8 cellular contexts compared by ENCODE assay signal in genomic region chrX:132612990-132613564, GRCh38.
DNase-seq lines count a peak whose midpoint lies in the region; ATAC-seq and TF ChIP-seq lines count a peak whose summit lies in the region.

No MANE protein-coding gene starts in this region.

- POLR2A ChIA-PET in Caco-2 (lab: Charles Lee): no interaction called here

- no peaks in the 10 kb centered on the region for H3K27me3 Mint-ChIP-seq in Caco-2 (ENCODE audit: insufficient read depth, unreplicated experiment)

- no peak overlapping the region for H3K4me2 ChIP-seq in fibroblast of lung (ENCODE audit: extremely low read depth, insufficient read depth, low read length)
- H3K4me2 ChIP-seq in osteoblast (ENCODE audit: insufficient read depth, low read length): no peak overlapping the region

- TF ChIP-seq CTCF in Caco-2 (IDR thresholded peaks at IDR 0.05; ENCODE audit: insufficient read depth in 1 of 2, low read depth in 1 of 2, low read length in 1 of 2, severe bottlenecking in 1 of 2, unreplicated experiment in 1 of 2) (peak; percentile 56 to 61), fibroblast of lung (conservative IDR thresholded peaks at IDR 0.05 in 1 of 2, IDR thresholded peaks at IDR 0.05 in 1 of 2; ENCODE audit: low read depth in 1 of 2, low read length in 2 of 2) (peak; percentile 59 to 71), osteoblast (IDR thresholded peaks at IDR 0.05; ENCODE audit: extremely low read depth, low read depth, low read length) (peak; percentile 63)

- BruUV-seq in Caco-2 (replicated peaks; lab: Mats Ljungman, UMichigan): no TSS peak

- no peaks in the 10 kb centered on the region for H3K9me3 Mint-ChIP-seq in Caco-2 (ENCODE audit: unreplicated experiment)

- H3K4me3 ChIP-seq in Caco-2 (ENCODE audit: low read depth, low read length) (no peak overlapping the region), fibroblast of lung (replicated peaks in 1 of 4; ENCODE audit: control extremely low read depth in 1 of 4, insufficient read depth in 1 of 4, low read depth in 3 of 4, low read length in 4 of 4) (no peak overlapping the region), osteoblast (ENCODE audit: insufficient read depth, low read length) (no peak overlapping the region)

- DNase-seq in Caco-2 (peak; percentile 46 to 51), NCI-H345 (lab: John Stamatoyannopoulos, UW) (peak; percentile 58), fibroblast of lung (ENCODE audit: low read depth in 2 of 2) (peak; percentile 6 to 47), osteoblast (ENCODE audit: insufficient read length, low spot score, missing footprints) (no peak), KG1 (lab: John Stamatoyannopoulos, UW) (no peak)
- DNase-seq in activated CD8-positive, alpha-beta memory T cell treated with anti-CD3 and anti-CD28 coated beads, Interleukin-2, amount 50 U/mL, for 4 hours: peak; percentile 30

- no peak overlapping the region for H3K4me3 Mint-ChIP-seq in Caco-2 (ENCODE audit: unreplicated experiment)

- no peaks in the 10 kb centered on the region for H3K36me3 ChIP-seq in Caco-2 (ENCODE audit: control insufficient read depth, insufficient read depth, low read length)
- no peaks in the 10 kb centered on the region for H3K36me3 ChIP-seq in fibroblast of lung (ENCODE audit: control insufficient read depth, insufficient read depth, low read length)
- H3K36me3 ChIP-seq in osteoblast (ENCODE audit: insufficient read depth, low read length): no peaks in the 10 kb centered on the region

- no peaks in the 10 kb centered on the region for H3K79me2 ChIP-seq in fibroblast of lung (ENCODE audit: control insufficient read depth, insufficient read depth, low read length)
- H3K79me2 ChIP-seq in osteoblast (ENCODE audit: insufficient read depth, low read length): no peaks in the 10 kb centered on the region

- CTCF ChIA-PET in Caco-2 (lab: Charles Lee): interaction anchor here (2.9 kb wide), 1 partner anchor 386 kb away, joined by 17 read pairs; no protein-coding TSS in a partner anchor

- peaks cover 42% of the 10 kb centered on the region for H3K4me1 ChIP-seq in Caco-2
- H3K4me1 ChIP-seq in fibroblast of lung (ENCODE audit: control insufficient read depth, extremely low read depth, insufficient read depth, low read length): no peaks in the 10 kb centered on the region
- no peaks in the 10 kb centered on the region for H3K4me1 ChIP-seq in osteoblast (ENCODE audit: insufficient read depth, low read length)

- H2AFZ ChIP-seq in fibroblast of lung (ENCODE audit: low read length) (no peak overlapping the region), osteoblast (ENCODE audit: low read length) (no peak overlapping the region)

- H3K4me1 Mint-ChIP-seq in Caco-2 (ENCODE audit: low read depth, unreplicated experiment): peaks cover 23% of the 10 kb centered on the region

- intact Hi-C loops in Caco-2 (cut with micrococcal nuclease; ENCODE audit: unreplicated experiment): loop anchor here (1.0 to 5.0 kb wide), 5 partner anchors 201 to 782 kb away; no protein-coding TSS in a partner anchor

- ATAC-seq in GM21786 (IDR thresholded peaks at IDR 0.05; ENCODE audit: unreplicated experiment): peak; percentile 63
- ATAC-seq in GM19452 (IDR thresholded peaks at IDR 0.05; ENCODE audit: unreplicated experiment): no peak

- H3K27ac ChIP-seq in fibroblast of lung (ENCODE audit: insufficient read depth, low read length): no peak overlapping the region
- no peak overlapping the region for H3K27ac ChIP-seq in osteoblast (ENCODE audit: low read depth, low read length)

- H3K9me3 ChIP-seq in Caco-2 (no peaks in the 10 kb centered on the region), fibroblast of lung (ENCODE audit: control insufficient read depth, insufficient read depth, low read depth, low read length) (no peaks in the 10 kb centered on the region), osteoblast (ENCODE audit: low read depth, low read length) (no peaks in the 10 kb centered on the region)

- no peaks in the 10 kb centered on the region for H3K27me3 ChIP-seq in Caco-2 (replicated peaks; ENCODE audit: control insufficient read depth, insufficient read depth, low read length)
- no peaks in the 10 kb centered on the region for H3K27me3 ChIP-seq in fibroblast of lung (ENCODE audit: control insufficient read depth, insufficient read depth, low read length)
- H3K27me3 ChIP-seq in osteoblast (ENCODE audit: insufficient read depth, low read length): peaks cover 7% of the 10 kb centered on the region

- H3K27ac Mint-ChIP-seq in Caco-2 (ENCODE audit: unreplicated experiment): no peak overlapping the region

- no peak overlapping the region for H3K9ac ChIP-seq in fibroblast of lung (ENCODE audit: insufficient read depth, low read length)

- H3K36me3 Mint-ChIP-seq in Caco-2 (ENCODE audit: insufficient read depth, unreplicated experiment): no peaks in the 10 kb centered on the region

- H4K20me1 ChIP-seq in fibroblast of lung (ENCODE audit: control insufficient read depth, extremely low read depth, insufficient read depth, low read length) (no peaks in the 10 kb centered on the region), osteoblast (ENCODE audit: insufficient read depth, low read length) (no peaks in the 10 kb centered on the region)

Comparison
In these comparisons a context has a peak if more than half of its experiments do, and no peak if none do; other contexts are left out.
1. DNase-seq: peak in Caco-2 (2 of 2), NCI-H345 (single experiment), activated CD8-positive, alpha-beta memory T cell treated with anti-CD3 and anti-CD28 coated beads, Interleukin-2, amount 50 U/mL, for 4 hours (single experiment) and fibroblast of lung (2 of 2); none in osteoblast (single experiment) and KG1 (single experiment).
2. Peak in every context shown above with its lines, with median percentiles within 50 percentile points of each other: CTCF ChIP-seq.